1 cellular context compared by ENCODE assay signal in the genomic region with DNA sequence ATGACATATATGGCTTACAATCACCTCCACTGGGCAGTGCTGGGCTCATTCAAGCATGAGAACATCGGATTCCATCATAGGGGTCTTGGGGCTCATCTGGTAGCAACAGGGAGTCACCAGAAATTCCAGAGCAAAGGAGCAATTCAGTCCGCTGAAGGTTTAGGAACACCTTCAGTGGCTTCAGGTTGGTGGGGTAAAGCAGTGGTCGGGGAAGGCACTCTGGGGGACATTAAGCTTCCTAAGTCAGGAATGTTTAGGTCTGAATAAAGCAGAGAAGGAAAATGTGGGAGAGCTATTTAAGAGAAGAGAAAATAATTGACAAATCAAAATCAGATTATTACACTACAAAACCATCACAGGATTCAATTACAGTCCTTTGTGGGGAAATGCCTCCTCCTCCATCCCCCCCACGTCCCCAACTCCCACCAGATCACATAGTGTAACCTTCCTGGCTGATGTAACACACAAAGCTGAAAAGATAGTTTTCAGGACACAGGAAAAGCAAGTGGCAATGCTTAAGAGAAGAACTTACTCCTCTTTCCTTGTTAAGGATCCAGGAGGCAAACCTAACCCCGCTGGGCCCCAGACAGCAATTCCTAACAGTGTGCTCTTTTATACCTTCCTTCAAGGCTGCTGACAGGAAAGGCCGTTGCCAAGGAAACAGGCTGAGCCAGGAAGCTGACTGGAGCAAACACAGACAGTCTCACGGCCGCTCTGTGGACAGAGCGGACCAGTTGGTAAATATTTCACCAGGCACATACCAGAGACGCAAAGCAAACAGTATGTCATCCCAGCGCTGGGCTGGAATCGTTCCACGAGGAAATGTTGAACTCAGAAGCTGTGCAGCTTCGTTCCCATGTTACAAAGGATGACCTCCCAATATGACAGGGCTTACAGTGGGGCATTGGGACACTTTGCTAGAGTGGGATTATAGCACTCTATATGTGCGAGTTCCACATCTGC.
TF ChIP-seq lines count a peak whose summit lies in the region.

No MANE protein-coding gene starts in this region.

TF ChIP-seq in SK-N-SH treated with all-trans-retinoic acid at 6 μM for 48 hours, 23 proteins besides CTCF, POLR2A, EP300 and RAD21 (continued from another document):
- peak; percentile 52; the same call in 1 of the 2 replicates for TF ChIP-seq PATZ1 (CRISPR knock-in tag; IDR thresholded peaks at IDR 0.05; ENCODE audit: borderline replicate concordance)
- no peak for TF ChIP-seq ZNF70 (CRISPR knock-in tag; IDR thresholded peaks at IDR 0.05)
- peak; percentile 58; the same call in 1 of the 2 replicates for TF ChIP-seq ESRRG (CRISPR knock-in tag; IDR thresholded peaks at IDR 0.05)
- TF ChIP-seq, protein P1, sequence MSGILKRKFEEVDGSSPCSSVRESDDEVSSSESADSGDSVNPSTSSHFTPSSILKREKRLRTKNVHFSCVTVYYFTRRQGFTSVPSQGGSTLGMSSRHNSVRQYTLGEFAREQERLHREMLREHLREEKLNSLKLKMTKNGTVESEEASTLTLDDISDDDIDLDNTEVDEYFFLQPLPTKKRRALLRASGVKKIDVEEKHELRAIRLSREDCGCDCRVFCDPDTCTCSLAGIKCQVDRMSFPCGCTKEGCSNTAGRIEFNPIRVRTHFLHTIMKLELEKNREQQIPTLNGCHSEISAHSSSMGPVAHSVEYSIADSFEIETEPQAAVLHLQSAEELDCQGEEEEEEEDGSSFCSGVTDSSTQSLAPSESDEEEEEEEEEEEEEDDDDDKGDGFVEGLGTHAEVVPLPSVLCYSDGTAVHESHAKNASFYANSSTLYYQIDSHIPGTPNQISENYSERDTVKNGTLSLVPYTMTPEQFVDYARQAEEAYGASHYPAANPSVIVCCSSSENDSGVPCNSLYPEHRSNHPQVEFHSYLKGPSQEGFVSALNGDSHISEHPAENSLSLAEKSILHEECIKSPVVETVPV (CRISPR knock-in tag; IDR thresholded peaks at IDR 0.05): peak; percentile 35; the same call in 1 of the 2 replicates
- TF ChIP-seq ISL1 (CRISPR knock-in tag; IDR thresholded peaks at IDR 0.05): peak; percentile 35
- TF ChIP-seq POU6F1 (CRISPR knock-in tag; IDR thresholded peaks at IDR 0.05; ENCODE audit: borderline replicate concordance, low read depth): 0 out of 2 replicates have a peak, but pooled peaks have one; percentile 34
- no peak for TF ChIP-seq TOX (CRISPR knock-in tag; IDR thresholded peaks at IDR 0.05; ENCODE audit: borderline replicate concordance)
- no peak for TF ChIP-seq TCF4 (CRISPR knock-in tag; IDR thresholded peaks at IDR 0.05; ENCODE audit: borderline replicate concordance)
- TF ChIP-seq ZNF8 (CRISPR knock-in tag; IDR thresholded peaks at IDR 0.05): peak; percentile 94
- no peak for TF ChIP-seq BACH2 (CRISPR knock-in tag; IDR thresholded peaks at IDR 0.05; ENCODE audit: borderline replicate concordance)
- TF ChIP-seq OSR1 (CRISPR knock-in tag; IDR thresholded peaks at IDR 0.05): no peak
- TF ChIP-seq ZNF565 (CRISPR knock-in tag; conservative IDR thresholded peaks at IDR 0.05; ENCODE audit: low read depth): 0 out of 2 replicates have a peak, but pooled peaks have one; percentile 18
- no peak for TF ChIP-seq SNAI2 (CRISPR knock-in tag; IDR thresholded peaks at IDR 0.05)
- no peak for TF ChIP-seq PPARA (CRISPR knock-in tag; IDR thresholded peaks at IDR 0.05; ENCODE audit: borderline replicate concordance)
- TF ChIP-seq ARNTL (CRISPR knock-in tag; IDR thresholded peaks at IDR 0.05; ENCODE audit: borderline replicate concordance, low read depth): no peak
